10 cellular contexts compared by ENCODE assay signal in genomic region chr20:32040142-32040953, GRCh38. TPM values are rescaled to one million over a fixed set of nuclear protein-coding genes. Genes with fewer than 3 reads are reported as not detected.
DNase-seq lines count a peak whose midpoint lies in the region; ATAC-seq, FAIRE-seq and TF ChIP-seq lines count a peak whose summit lies in the region.
"Had no signal": no experiment of that assay in that cellular context is flagged by ENCODE, and none has a peak within 500 bp of the region (broad histone marks: within the 10 kb centered on the region; RNA-seq: fewer than 3 reads in every experiment).

No MANE protein-coding gene starts in this region.

- H3K4me2 ChIP-seq in HepG2 (ENCODE audit: low read depth, low read length) = no peak overlapping the region

- no peaks in the 10 kb centered on the region for H3K9me3 Mint-ChIP-seq in progenitor cell of endocrine pancreas (ENCODE audit: low read depth)

- CTCF ChIA-PET in HepG2 (lab: Yijun Ruan, JAX; ENCODE audit: low intra/inter-chr PET ratio, low total read pairs) = no interaction called here

- H3K4me3 ChIP-seq in H7 (ENCODE audit: insufficient read depth, low read depth, low read length) (no peak overlapping the region), RWPE2 (ENCODE audit: severe bottlenecking) (no peak overlapping the region), HepG2 (replicated peaks in 1 of 3; ENCODE audit: insufficient read depth in 1 of 3, low read depth in 2 of 3, low read length in 3 of 3) (no peak overlapping the region)

- no peak for FAIRE-seq in HepG2 (lab: Jason Lieb, UNC)
- FAIRE-seq in GM19239 (lab: Jason Lieb, UNC) = no peak

- no peak for TF ChIP-seq POLR2A in HepG2 (IDR thresholded peaks at IDR 0.05; ENCODE audit: insufficient read depth in 1 of 2, low read depth in 2 of 2, low read length in 2 of 2)

- H3K36me3 Mint-ChIP-seq in progenitor cell of endocrine pancreas (ENCODE audit: insufficient read depth) = no peaks in the 10 kb centered on the region

- no TSS peak for BruUV-seq in HepG2 (replicated peaks; lab: Mats Ljungman, UMichigan)

- peak; percentile 83 for ATAC-seq in RWPE2 (ENCODE audit: low read depth)
- peak; percentile 75 for ATAC-seq in HepG2
- ATAC-seq in GM18873 (IDR thresholded peaks at IDR 0.05; ENCODE audit: low FRiP score, unreplicated experiment) = no peak

- H3K4me1 Mint-ChIP-seq in progenitor cell of endocrine pancreas (ENCODE audit: low read depth) = no peaks in the 10 kb centered on the region

- DNase-seq in ELF-1 (ENCODE audit: low read depth, low spot score) = peak; percentile 77
- DNase-seq in H7 = peak; percentile 59
- DNase-seq in RWPE2 (ENCODE audit: low spot score) = peak; percentile 79
- DNase-seq in HepG2 (ENCODE audit: low spot score) = no peak
- no peak for DNase-seq in progenitor cell of endocrine pancreas (ENCODE audit: low spot score, unreplicated experiment)
- DNase-seq in NCI-H774 (lab: John Stamatoyannopoulos, UW) = no peak
- DNase-seq in GM19239 (ENCODE audit: insufficient read length, low spot score) = no peak
- DNase-seq: IMR-90 had no signal

- H3K36me3 ChIP-seq in H7 (replicated peaks; ENCODE audit: control insufficient read depth, insufficient read depth, low read length) = no peaks in the 10 kb centered on the region
- H3K36me3 ChIP-seq in RWPE2 (ENCODE audit: low read depth) = no peaks in the 10 kb centered on the region
- no peaks in the 10 kb centered on the region for H3K36me3 ChIP-seq in HepG2 (replicated peaks in 1 of 2; ENCODE audit: control insufficient read depth in 1 of 2, insufficient read depth in 2 of 2, low read length in 2 of 2)

- in situ Hi-C loops in HepG2 (cut with HindIII; ENCODE audit: extremely low pct_ligation_motif_present, low pct_unique_long_range_greater_than_20kb) = no loop called here

- POLR2A ChIA-PET in HepG2 (lab: Yijun Ruan, JAX) = no interaction called here

- WGBS in HepG2 (ENCODE audit: low lambda C conversion rate) = 19% methylated on average over 8 of the region's 10 CpGs

- H3K79me2 ChIP-seq in HepG2 (ENCODE audit: insufficient read depth, low read length) = no peaks in the 10 kb centered on the region

- H3K27me3 ChIP-seq in H7 (ENCODE audit: control insufficient read depth, insufficient read depth, low read length) = no peaks in the 10 kb centered on the region; the same call in 1 of the 2 replicates
- peaks cover 30% of the 10 kb centered on the region for H3K27me3 ChIP-seq in RWPE2 (ENCODE audit: insufficient read depth, poor library complexity, severe bottlenecking)
- H3K27me3 ChIP-seq in HepG2 (ENCODE audit: control insufficient read depth in 1 of 2, insufficient read depth in 2 of 2, low read length in 2 of 2) = peaks cover 1 to 39% of the 10 kb centered on the region in 2 experiments; a peak in 4 of 5 replicates

- no peak overlapping the region for H3K27ac Mint-ChIP-seq in progenitor cell of endocrine pancreas

- H3K27me3 Mint-ChIP-seq in progenitor cell of endocrine pancreas = peaks cover 55% of the 10 kb centered on the region

- TF ChIP-seq CTCF in RWPE2 (IDR thresholded peaks at IDR 0.05; ENCODE audit: poor library complexity, severe bottlenecking) = no peak
- TF ChIP-seq CTCF in HepG2 (CRISPR knock-in tag; IDR thresholded peaks at IDR 0.05) = no peak
- TF ChIP-seq CTCF in progenitor cell of endocrine pancreas (IDR thresholded peaks at IDR 0.05; ENCODE audit: unreplicated experiment) = no peak

- no peaks in the 10 kb centered on the region for H3K9me3 ChIP-seq in RWPE2 (ENCODE audit: severe bottlenecking)
- H3K9me3 ChIP-seq in HepG2 (ENCODE audit: low read length) = no peaks in the 10 kb centered on the region

- H3K4me1 ChIP-seq in RWPE2 (ENCODE audit: insufficient read depth, poor library complexity, severe bottlenecking) = peaks cover 4% of the 10 kb centered on the region
- peaks cover 6% of the 10 kb centered on the region for H3K4me1 ChIP-seq in HepG2 (ENCODE audit: insufficient read depth, low read length)

- TF ChIP-seq EP300 in HepG2 (IDR thresholded peaks at IDR 0.05; ENCODE audit: low read depth in 2 of 2, low read length in 2 of 2) = no peak
- TF ChIP-seq EP300 in HepG2 (CRISPR knock-in tag; IDR thresholded peaks at IDR 0.05; ENCODE audit: borderline replicate concordance) = no peak

- intact Hi-C loops in HepG2 (cut with micrococcal nuclease; ENCODE audit: unreplicated experiment) = no loop called here

- TF ChIP-seq RAD21 in HepG2 (CRISPR knock-in tag; IDR thresholded peaks at IDR 0.05) = no peak

- no peak overlapping the region for H3K27ac ChIP-seq in RWPE2 (ENCODE audit: poor library complexity, severe bottlenecking)
- H3K27ac ChIP-seq in HepG2 (ENCODE audit: extremely low read length, insufficient read depth, low read length) = no peak overlapping the region

- H3K9ac ChIP-seq in HepG2 (ENCODE audit: insufficient read depth, low read depth, low read length) = no peak overlapping the region

- no peak overlapping the region for H3K4me3 Mint-ChIP-seq in progenitor cell of endocrine pancreas (ENCODE audit: low read depth)

- no peaks in the 10 kb centered on the region for H4K20me1 ChIP-seq in HepG2 (ENCODE audit: insufficient read depth, low read length)

- no peak overlapping the region for H2AFZ ChIP-seq in HepG2 (ENCODE audit: low read length)

TF ChIP-seq in HepG2, 621 proteins besides CTCF, POLR2A, EP300 and RAD21 (continues in another document):
- TF ChIP-seq SUZ12 (IDR thresholded peaks at IDR 0.05; ENCODE audit: low read depth, low read length) = no peak
- no peak for TF ChIP-seq ZKSCAN5 (CRISPR knock-in tag; IDR thresholded peaks at IDR 0.05)
- TF ChIP-seq SRF (IDR thresholded peaks at IDR 0.05; ENCODE audit: low read depth, low read length) = peak; percentile 87
- no peak for TF ChIP-seq MZF1 (CRISPR knock-in tag; IDR thresholded peaks at IDR 0.05; ENCODE audit: borderline replicate concordance)
- TF ChIP-seq HNRNPL (IDR thresholded peaks at IDR 0.05; ENCODE audit: low read depth, low read length) = no peak
- no peak for TF ChIP-seq ZNF451 (CRISPR knock-in tag; IDR thresholded peaks at IDR 0.05)

RNA-seq across cellular contexts. Expression of gene HCK, which starts 11.7 kb away (rescaled TPM):
- total RNA-seq in H7 (2014; rRNA removed; shearing (Covaris generic)) = 0.70 and 0.76 TPM in 2 replicates
- not detected in 2 replicates for total RNA-seq in HepG2 (2016; rRNA removed; fragmentation: Illumina TruSeq; extraction: Trizol)
- total RNA-seq in HepG2 (2016; cell fraction: cytosol; rRNA removed; fragmentation: Illumina TruSeq; extraction: Trizol; ENCODE audit: low read depth) = not detected in 2 replicates
- not detected in 2 replicates for total RNA-seq in HepG2 (2016; cell fraction: insoluble cytoplasmic fraction; rRNA removed; fragmentation: Illumina TruSeq; extraction: Trizol)
- not detected in 2 replicates for total RNA-seq in HepG2 (2016; cell fraction: membrane; rRNA removed; fragmentation: Illumina TruSeq; extraction: Trizol)
- total RNA-seq in HepG2 (2016; cell fraction: nucleus; rRNA removed; fragmentation: Illumina TruSeq; extraction: Trizol) = not detected in 2 replicates
- 0.04 and 0.10 TPM in 2 replicates for polyA plus RNA-seq in HepG2 (2011; rRNA removed)
- 0.05 TPM in 1 of 2 replicates, not detected in the other for polyA plus RNA-seq in HepG2 (2011; cell fraction: cytosol; rRNA removed)
- 0.06 TPM in 1 of 2 replicates, not detected in the other for polyA plus RNA-seq in HepG2 (2011; cell fraction: nucleus; rRNA removed)
- not detected in 2 replicates for polyA plus RNA-seq in HepG2 (2012)
- not detected in 2 replicates for polyA plus RNA-seq in HepG2 (2016; cell fraction: cytosol; fragmentation: Illumina TruSeq; extraction: Trizol; ENCODE audit: low read depth)
- not detected in 2 replicates for polyA plus RNA-seq in HepG2 (2016; cell fraction: insoluble cytoplasmic fraction; fragmentation: Illumina TruSeq; extraction: Trizol; ENCODE audit: low read depth)
- polyA plus RNA-seq in HepG2 (2016; cell fraction: membrane; fragmentation: Illumina TruSeq; extraction: Trizol; ENCODE audit: low read depth) = not detected in 2 replicates
- polyA plus RNA-seq in HepG2 (2016; cell fraction: nucleus; fragmentation: Illumina TruSeq; extraction: Trizol; ENCODE audit: insufficient read depth, low read depth) = not detected in 2 replicates
- not detected in 2 replicates for polyA minus RNA-seq in HepG2 (2011; rRNA and poly(A)+ RNA removed; ENCODE audit: low replicate concordance)
- not detected in 2 replicates for polyA minus RNA-seq in HepG2 (2011; cell fraction: cytosol; rRNA and poly(A)+ RNA removed)
- polyA minus RNA-seq in HepG2 (2011; cell fraction: nucleus; rRNA and poly(A)+ RNA removed) = not detected in 2 replicates
- total RNA-seq in progenitor cell of endocrine pancreas = not detected in 2 replicates
- total RNA-seq: glomerular endothelial cell, IMR-90 had no signal
- polyA plus RNA-seq: IMR-90 had no signal

RNA-seq across cellular contexts. Expression of gene CCM2L, which starts 30.1 kb away (rescaled TPM):
- 8.3 and 10.6 TPM in 2 replicates for total RNA-seq in H7 (2014; rRNA removed; shearing (Covaris generic))
- total RNA-seq in HepG2 (2016; rRNA removed; fragmentation: Illumina TruSeq; extraction: Trizol) (0.15 TPM in 1 of 2 replicates, not detected in the other), progenitor cell of endocrine pancreas (1.3 and 1.5 TPM in 2 replicates)
- total RNA-seq in HepG2 (2016; cell fraction: cytosol; rRNA removed; fragmentation: Illumina TruSeq; extraction: Trizol; ENCODE audit: low read depth) = 0.18 TPM in 1 of 2 replicates, not detected in the other
- total RNA-seq in HepG2 (2016; cell fraction: insoluble cytoplasmic fraction; rRNA removed; fragmentation: Illumina TruSeq; extraction: Trizol) = 0.09 TPM in 1 of 2 replicates, not detected in the other
- total RNA-seq in HepG2 (2016; cell fraction: membrane; rRNA removed; fragmentation: Illumina TruSeq; extraction: Trizol) = not detected in 2 replicates
- total RNA-seq in HepG2 (2016; cell fraction: nucleus; rRNA removed; fragmentation: Illumina TruSeq; extraction: Trizol) = not detected in 2 replicates
- not detected in 2 replicates for polyA plus RNA-seq in HepG2 (2011; rRNA removed)
- polyA plus RNA-seq in HepG2 (2011; cell fraction: cytosol; rRNA removed) = 0.13 TPM in 1 of 2 replicates, not detected in the other
- 0.07 and 0.16 TPM in 2 replicates for polyA plus RNA-seq in HepG2 (2011; cell fraction: nucleus; rRNA removed)
- polyA plus RNA-seq in HepG2 (2012) = 0.15 TPM in 1 of 2 replicates, not detected in the other
- polyA plus RNA-seq in HepG2 (2016; cell fraction: cytosol; fragmentation: Illumina TruSeq; extraction: Trizol; ENCODE audit: low read depth) = not detected in 2 replicates
- polyA plus RNA-seq in HepG2 (2016; cell fraction: insoluble cytoplasmic fraction; fragmentation: Illumina TruSeq; extraction: Trizol; ENCODE audit: low read depth) = 0.12 and 0.25 TPM in 2 replicates
- 0.08 TPM in 1 of 2 replicates, not detected in the other for polyA plus RNA-seq in HepG2 (2016; cell fraction: membrane; fragmentation: Illumina TruSeq; extraction: Trizol; ENCODE audit: low read depth)
- 0.42 TPM in 1 of 2 replicates, not detected in the other for polyA plus RNA-seq in HepG2 (2016; cell fraction: nucleus; fragmentation: Illumina TruSeq; extraction: Trizol; ENCODE audit: insufficient read depth, low read depth)
- not detected in 2 replicates for polyA minus RNA-seq in HepG2 (2011; rRNA and poly(A)+ RNA removed; ENCODE audit: low replicate concordance)
- polyA minus RNA-seq in HepG2 (2011; cell fraction: cytosol; rRNA and poly(A)+ RNA removed) = not detected in 2 replicates
- not detected in 2 replicates for polyA minus RNA-seq in HepG2 (2011; cell fraction: nucleus; rRNA and poly(A)+ RNA removed)
- total RNA-seq: IMR-90 had no signal
- polyA plus RNA-seq: IMR-90 had no signal

Comparison
In these comparisons a context has a peak if more than half of its experiments do, and no peak if none do; other contexts are left out.
1. DNase-seq: peak in ELF-1 (single experiment), H7 (single experiment) and RWPE2 (single experiment); none in HepG2 (single experiment), progenitor cell of endocrine pancreas (single experiment), NCI-H774 (single experiment) and GM19239 (single experiment).